Comparison of ENCODE assay signal across 8 cellular contexts in genomic region chr17:64496348-64496785, GRCh38. TPM values are rescaled to one million over a fixed set of nuclear protein-coding genes. Genes with fewer than 3 reads are reported as not detected.
DNase-seq lines count a peak whose midpoint lies in the region; ATAC-seq, FAIRE-seq and TF ChIP-seq lines count a peak whose summit lies in the region.

No MANE protein-coding gene starts in this region.

- WGBS in pancreas, 2 donors: 0% methylated on average over 20 of the region's 20 CpGs

- FAIRE-seq in pancreas (lab: Jason Lieb, UNC): no peak

- peak overlapping the region; percentile 76 for H3K4me2 ChIP-seq in OCI-LY7 (ENCODE audit: low read length)

- intact Hi-C loops in OCI-LY7 (cut with micrococcal nuclease; ENCODE audit: unreplicated experiment) (loop anchor here (1.0 to 5.0 kb wide), 2 partner anchors 189 to 569 kb away; no protein-coding TSS in a partner anchor), pancreas (cut with DNase I) (loop anchor here in 1 of 3 donors (5.0 kb wide), 1 partner anchor 161 kb away; no protein-coding TSS in a partner anchor)

- no peaks in the 10 kb centered on the region for H3K9me3 ChIP-seq in OCI-LY7 (ENCODE audit: low read length)
- no peaks in the 10 kb centered on the region for H3K9me3 ChIP-seq in pancreas

- H2AFZ ChIP-seq in OCI-LY7 (ENCODE audit: low read length): peak overlapping the region; percentile 12; the same call in 1 of the 2 replicates

- peaks cover 23% of the 10 kb centered on the region; the same call in 1 of the 2 replicates for H4K20me1 ChIP-seq in OCI-LY7 (ENCODE audit: insufficient read depth, low read length)

- POLR2A ChIA-PET in OCI-LY7 (lab: Charles Lee): interaction anchor here (0.9 to 2.0 kb wide), 9 partner anchors 9 to 84 kb away, joined by 3 to 17 read pairs (median 5); partner anchors contain the start of genes CEP95, DDX5 and MILR1

- no peaks in the 10 kb centered on the region for H3K9me2 ChIP-seq in OCI-LY7 (ENCODE audit: insufficient read depth, low read length)

- DNase-seq in OCI-LY7 (ENCODE audit: low spot score) (peak; percentile 13), epithelial cell of proximal tubule (ENCODE audit: low read depth) (no peak), pancreas (no peak), NCI-H1092 (lab: John Stamatoyannopoulos, UW) (no peak), pons (ENCODE audit: low spot score) (no peak), retina (no peak)

- no TSS peak for BruUV-seq in OCI-LY7 (replicated peaks; lab: Mats Ljungman, UMichigan)

- peaks cover 58% of the 10 kb centered on the region for H3K4me1 ChIP-seq in OCI-LY7 (ENCODE audit: insufficient read depth, low read length, poor library complexity, severe bottlenecking)
- H3K4me1 ChIP-seq in pancreas: peaks cover 0 to 36% (median 23%) of the 10 kb centered on the region in 3 donors

- H3K4me3 ChIP-seq in OCI-LY7 (ENCODE audit: low read depth, low read length, poor library complexity, severe bottlenecking): peak overlapping the region; percentile 87
- H3K4me3 ChIP-seq in epithelial cell of proximal tubule (ENCODE audit: low read depth, low read length): peak overlapping the region; percentile 74
- H3K4me3 ChIP-seq in pancreas: peak overlapping the region; percentile 66 to 79 (median 70)

- H3K36me3 ChIP-seq in OCI-LY7 (ENCODE audit: insufficient read depth, low read length) (peaks cover 74% of the 10 kb centered on the region), pancreas (peaks cover 9 to 30% (median 29%) of the 10 kb centered on the region in 3 donors)

- H3K27me3 ChIP-seq in pancreas: no peaks in the 10 kb centered on the region

- H3K27ac ChIP-seq in OCI-LY7 (ENCODE audit: low read depth, low read length, poor library complexity, severe bottlenecking) (peak overlapping the region; percentile 96), pancreas (peak overlapping the region in 3 of 4 donors; percentile 18 to 77 (median 62))

- peaks cover 78% of the 10 kb centered on the region for H3K79me2 ChIP-seq in OCI-LY7 (ENCODE audit: insufficient read depth, low read depth, low read length)

- CTCF ChIA-PET in OCI-LY7 (lab: Charles Lee; ENCODE audit: unreplicated experiment): interaction anchor here (0.5 kb wide), 1 partner anchor 84 kb away, joined by 4 read pairs; no protein-coding TSS in a partner anchor

- TF ChIP-seq CTCF in OCI-LY7 (conservative IDR thresholded peaks at IDR 0.05; ENCODE audit: low read length): no peak
- TF ChIP-seq CTCF in epithelial cell of proximal tubule (conservative IDR thresholded peaks at IDR 0.05; ENCODE audit: low read depth, low read length): no peak
- TF ChIP-seq CTCF in pancreas (IDR thresholded peaks at IDR 0.05): no peak

- peak; percentile 22 for ATAC-seq in GM19467 (IDR thresholded peaks at IDR 0.05; ENCODE audit: unreplicated experiment)
- peak in 2 of 4 donors; percentile 2 to 14 for ATAC-seq in pancreas
- no peak for ATAC-seq in HG03571 (IDR thresholded peaks at IDR 0.05; ENCODE audit: unreplicated experiment)

RNA-seq across cellular contexts. Expression of gene POLG2, which starts 0.5 kb away (rescaled TPM):
- total RNA-seq in OCI-LY7 (2014; rRNA removed; shearing (Covaris generic)): 22.9 and 31.4 TPM in 2 replicates
- total RNA-seq in OCI-LY7 (2022): 51.1 and 54.4 TPM in 2 replicates
- 4.3 and 14.9 TPM in 2 replicates for total RNA-seq in epithelial cell of proximal tubule
- total RNA-seq in pancreas: 10 to 100 TPM in 1 of 6 donors, 1 to 10 TPM in 5; 4.8 to 12.9 (median 6.9) TPM
- polyA plus RNA-seq in pancreas: 10 to 100 TPM in 1 of 2 donors, 1 to 10 TPM in 1; 9.6 to 12.1 TPM

RNA-seq across cellular contexts. Expression of gene DDX5, which starts 9.7 kb away (rescaled TPM):
- total RNA-seq in OCI-LY7 (2014; rRNA removed; shearing (Covaris generic)): 362 and 461 TPM in 2 replicates
- total RNA-seq in OCI-LY7 (2022) (815 and 857 TPM in 2 replicates), epithelial cell of proximal tubule (274 and 320 TPM in 2 replicates), pancreas (100 to 1,000 TPM; 145 to 398 (median 199) TPM)
- 100 to 1,000 TPM; 249 to 372 TPM for polyA plus RNA-seq in pancreas

RNA-seq across cellular contexts. Expression of gene CEP95, which starts 10.4 kb away (rescaled TPM):
- total RNA-seq in OCI-LY7 (2014; rRNA removed; shearing (Covaris generic)): 62.7 and 87.9 TPM in 2 replicates
- 89.6 and 101 TPM in 2 replicates for total RNA-seq in OCI-LY7 (2022)
- total RNA-seq in epithelial cell of proximal tubule: 11.6 and 21.4 TPM in 2 replicates
- 10 to 100 TPM; 10.0 to 25.9 (median 18.2) TPM for total RNA-seq in pancreas
- 10 to 100 TPM; 34.8 to 80.8 TPM for polyA plus RNA-seq in pancreas

RNA-seq across cellular contexts. Expression of gene MILR1, which starts 47.5 kb away (rescaled TPM):
- 68.7 and 73.6 TPM in 2 replicates for total RNA-seq in OCI-LY7 (2014; rRNA removed; shearing (Covaris generic))
- total RNA-seq in OCI-LY7 (2022): 92.2 and 101 TPM in 2 replicates
- total RNA-seq in epithelial cell of proximal tubule: 1.2 TPM in 1 of 2 replicates, not detected in the other
- 1 to 10 TPM in 4 of 6 donors, under 1 TPM in 2; 0.51 to 6.3 (median 1.1) TPM for total RNA-seq in pancreas
- polyA plus RNA-seq in pancreas: 1 to 10 TPM; 1.5 to 2.4 TPM
